ENCODE assay signal across 9 cellular contexts in the genomic region with DNA sequence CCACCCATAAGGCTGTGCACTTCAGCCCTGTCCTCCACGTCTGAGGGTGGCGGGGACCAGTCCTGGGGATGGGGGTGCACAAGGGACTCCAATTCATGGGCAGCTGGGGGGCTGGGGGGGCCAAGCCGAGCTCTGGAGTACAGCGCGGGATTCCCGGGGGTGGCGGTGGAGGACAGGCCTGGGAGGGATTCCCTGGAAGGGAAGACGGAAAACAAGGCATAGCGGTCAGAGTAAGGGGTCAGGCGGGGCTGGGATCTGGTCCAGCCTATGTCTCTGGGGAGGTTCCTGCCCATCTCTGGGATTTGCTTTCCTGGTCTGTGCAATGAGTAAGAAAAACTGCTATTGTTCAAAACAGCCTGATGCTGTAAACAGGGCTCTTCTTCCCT. TPM values are rescaled to one million over a fixed set of nuclear protein-coding genes. Genes with fewer than 3 reads are reported as not detected.
DNase-seq lines count a peak whose midpoint lies in the region; ATAC-seq and TF ChIP-seq lines count a peak whose summit lies in the region.
"Had no signal": no experiment of that assay in that cellular context is flagged by ENCODE, and none has a peak within 500 bp of the region (broad histone marks: within the 10 kb centered on the region; RNA-seq: fewer than 3 reads in every experiment).

No MANE protein-coding gene starts in this region.

- TF ChIP-seq CTCF in dorsolateral prefrontal cortex (IDR thresholded peaks at IDR 0.05 in 54 of 56, conservative IDR thresholded peaks at IDR 0.05 in 2 of 56; ENCODE audit: low read depth in 1 of 56, partially characterized antibody in 56 of 56) (peak in 1 of 56 donors; percentile 2), mucosa of descending colon (IDR thresholded peaks at IDR 0.05) (no peak), transverse colon (IDR thresholded peaks at IDR 0.05) (no peak)

- no peak for DNase-seq in Right ventricle myocardium inferior (ENCODE audit: missing footprints)
- DNase-seq in cardiac septum (ENCODE audit: low spot score) = no peak
- DNase-seq in dorsolateral prefrontal cortex = no peak
- DNase-seq in mucosa of descending colon = no peak
- DNase-seq in transverse colon = no peak
- no peak for DNase-seq in cerebellar cortex (ENCODE audit: low spot score)
- DNase-seq in stimulated activated CD4-positive, alpha-beta T cell treated with anti-CD3 and anti-CD28 coated beads, Interleukin-2, amount 100 ng/mL, for 24 hours = no peak

- intact Hi-C loops in Right ventricle myocardium inferior (cut with DNase I) = loop anchor here (1.0 kb wide), 1 partner anchor 67 kb away; no protein-coding TSS in a partner anchor
- intact Hi-C loops in cardiac septum (cut with DNase I) = loop anchor here (1.0 to 10.0 kb wide), 2 partner anchors 67 to 181 kb away; no protein-coding TSS in a partner anchor
- intact Hi-C loops in dorsolateral prefrontal cortex (cut with DNase I) = loop anchor here (1.0 to 5.0 kb wide), 4 partner anchors 31 to 199 kb away; a partner anchor contains a TSS
- intact Hi-C loops in mucosa of descending colon (cut with DNase I, micrococcal nuclease) = loop anchor here (2.0 to 5.0 kb wide), 2 partner anchors 67 to 69 kb away; no protein-coding TSS in a partner anchor
- intact Hi-C loops in transverse colon (cut with DNase I; ENCODE audit: low total_unique reads) = loop anchor here (2.0 kb wide), 1 partner anchor 67 kb away; no protein-coding TSS in a partner anchor

- in situ Hi-C loops in transverse colon (cut with MboI; ENCODE audit: low pct_ligation_motif_present in 1 of 4, low pct_unique_long_range_greater_than_20kb in 1 of 4, low sequenced_read_pairs in 3 of 4) = loop anchor here in 1 of 4 donors (5.0 kb wide), 1 partner anchor 69 kb away; no protein-coding TSS in a partner anchor

- H3K4me1 ChIP-seq in mucosa of descending colon (ENCODE audit: low read depth) (peaks cover 11% of the 10 kb centered on the region), transverse colon (peaks cover 8 to 14% (median 10%) of the 10 kb centered on the region in 4 donors)

- no peaks in the 10 kb centered on the region for H3K36me3 ChIP-seq in mucosa of descending colon (ENCODE audit: low read depth)
- no peaks in the 10 kb centered on the region for H3K36me3 ChIP-seq in transverse colon

- peak overlapping the region in 44 of 59 donors; percentile 23 to 90 (median 78) for H3K27ac ChIP-seq in dorsolateral prefrontal cortex
- H3K27ac ChIP-seq in transverse colon = no peak overlapping the region

- no peaks in the 10 kb centered on the region for H3K27me3 ChIP-seq in dorsolateral prefrontal cortex
- peaks cover 19% of the 10 kb centered on the region for H3K27me3 ChIP-seq in transverse colon

- TF ChIP-seq POLR2A in transverse colon (IDR thresholded peaks at IDR 0.05) = no peak

- peak overlapping the region in 51 of 59 donors; percentile 6 to 65 (median 50) for H3K4me3 ChIP-seq in dorsolateral prefrontal cortex
- H3K4me3 ChIP-seq in mucosa of descending colon = no peak overlapping the region
- no peak overlapping the region for H3K4me3 ChIP-seq in transverse colon

- ATAC-seq in Right ventricle myocardium inferior = peak; percentile 58
- peak; percentile 7 for ATAC-seq in mucosa of descending colon
- no peak for ATAC-seq in GM21717 (IDR thresholded peaks at IDR 0.05; ENCODE audit: unreplicated experiment)

- TF ChIP-seq EP300 in transverse colon (IDR thresholded peaks at IDR 0.05; ENCODE audit: low read depth) = no peak

- 44% methylated on average over 10 of the region's 10 CpGs; no CpG with 5 or more reads in 1 of the 2 donors for WGBS in transverse colon (ENCODE audit: low coverage in 1 of 2), 2 donors

- H3K9me3 ChIP-seq in mucosa of descending colon (no peaks in the 10 kb centered on the region), transverse colon (no peaks in the 10 kb centered on the region)

RNA-seq across cellular contexts. Expression of a gene that starts 8.1 kb away (rescaled TPM):
- total RNA-seq in Right ventricle myocardium inferior (0.43 TPM), cardiac septum (not detected), dorsolateral prefrontal cortex (10 to 100 TPM in 2 of 120 experiments, 1 to 10 TPM in 118; 1.7 to 11.7 (median 4.9) TPM), mucosa of descending colon (under 1 TPM in 1 of 3 donors, not detected in 2; 0.51 TPM), transverse colon (not detected)
- total RNA-seq: RPMI7951 had no signal

RNA-seq across cellular contexts. Expression of a gene that starts 36.9 kb away (rescaled TPM):
- total RNA-seq in Right ventricle myocardium inferior (3.7 TPM), cardiac septum (0.92 TPM), dorsolateral prefrontal cortex (10 to 100 TPM in 54 of 120 experiments, 1 to 10 TPM in 66; 4.9 to 22.3 (median 9.6) TPM), mucosa of descending colon (1 to 10 TPM in 2 of 3 donors, under 1 TPM in 1; 0.90 to 1.7 (median 1.0) TPM), transverse colon (under 1 TPM in 3 of 4 donors, not detected in 1; 0.16 to 0.80 (median 0.55) TPM)

Comparison
In these comparisons a context has a peak if more than half of its experiments do, and no peak if none do; other contexts are left out.
1. H3K27ac ChIP-seq: peak in dorsolateral prefrontal cortex (44 of 59); none in transverse colon (0 of 4).
2. H3K4me3 ChIP-seq: peak in dorsolateral prefrontal cortex (51 of 59); none in mucosa of descending colon (single experiment) and transverse colon (0 of 4).